ENCODE assay signal across 15 cellular contexts in the genomic region with DNA sequence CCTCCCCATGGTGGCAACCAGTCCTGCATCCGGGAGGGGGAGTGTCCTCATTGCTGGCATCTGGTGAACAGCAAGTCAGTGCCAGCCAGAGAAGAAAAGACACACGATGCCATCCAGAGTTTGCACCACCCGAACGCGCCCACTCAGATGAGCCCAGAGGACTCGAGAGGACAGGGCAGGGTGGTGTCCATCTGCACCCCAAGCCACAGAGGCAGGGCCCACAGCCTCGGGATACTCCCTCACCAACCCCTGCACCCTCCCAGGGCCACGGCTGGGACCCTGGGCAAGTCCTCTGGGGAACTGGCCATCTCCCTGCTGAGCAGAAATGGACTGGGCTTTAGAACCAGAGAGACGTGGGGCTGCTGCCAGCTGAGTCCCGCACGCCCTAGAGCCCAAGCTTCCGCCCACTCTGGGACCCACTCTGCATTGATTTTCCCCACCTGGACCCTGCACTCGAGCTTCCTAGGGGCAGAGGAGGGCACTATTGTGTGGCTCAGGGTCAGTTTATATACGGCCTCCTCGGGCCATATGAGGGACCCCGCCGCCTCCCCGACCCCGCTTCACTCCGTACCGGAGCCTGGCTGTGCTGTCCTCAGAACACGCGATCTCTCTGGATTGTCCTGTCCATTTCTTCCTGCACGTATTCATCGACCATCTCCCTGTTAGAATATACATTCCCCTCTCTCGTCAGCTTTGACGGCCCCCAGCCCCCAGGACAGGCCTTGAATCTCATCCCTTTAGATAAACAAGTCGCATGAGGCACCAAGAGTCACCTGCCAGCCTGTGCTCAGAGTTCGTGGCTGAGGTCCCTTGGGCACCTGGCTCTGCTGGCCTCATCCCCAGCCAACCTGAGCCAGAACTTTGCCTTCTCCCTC. TPM values are rescaled to one million over a fixed set of nuclear protein-coding genes. Genes with fewer than 3 reads are reported as not detected.
"Had no signal": no experiment of that assay in that cellular context is flagged by ENCODE, and none has a peak within 500 bp of the region (broad histone marks: within the 10 kb centered on the region; RNA-seq: fewer than 3 reads in every experiment).

No MANE protein-coding gene starts in this region.

RNA-seq across cellular contexts. Expression of a gene that starts 0.5 kb away (rescaled TPM):
- total RNA-seq: dermis microvascular lymphatic vessel endothelial cell; esophagus squamous epithelium; left colon; left ventricle myocardium inferior; lower lobe of right lung; mesothelial cell of epicardium; mucosa of descending colon; natural killer cell treated with Interleukin-12 subunit alpha and Interleukin-12 subunit beta and Interleukin-15 and Interleukin-18, amount 100 ng/mL, for 72 hours; neural crest cell; pancreas; progenitor cell of endocrine pancreas; right lobe of liver; skeletal muscle tissue; transverse colon had no signal
- polyA plus RNA-seq: heart right ventricle, pancreas had no signal
